14 cellular contexts compared by ENCODE assay signal in genomic region chr2:198905881-198906612, GRCh38.
A peak's percentile ranks its signal among the peaks of the same experiment; 100 is the strongest.
DNase-seq lines count a peak whose midpoint lies in the region; ATAC-seq and TF ChIP-seq lines count a peak whose summit lies in the region.
"Had no signal": no experiment of that assay in that cellular context is flagged by ENCODE, and none has a peak within 500 bp of the region (broad histone marks: within the 10 kb centered on the region; RNA-seq: fewer than 3 reads in every experiment).

No MANE protein-coding gene starts in this region.

- H4K20me1 ChIP-seq in neural progenitor cell (ENCODE audit: low read depth) = no peaks in the 10 kb centered on the region

- H3K27me3 ChIP-seq in neural progenitor cell (no peaks in the 10 kb centered on the region), heart right ventricle (no peaks in the 10 kb centered on the region)
- H3K27me3 ChIP-seq: BE2C, ovary had no signal

- H3K9me3 ChIP-seq in neural progenitor cell (ENCODE audit: low read depth) (no peaks in the 10 kb centered on the region), heart right ventricle (no peaks in the 10 kb centered on the region)
- H3K9me3 ChIP-seq: BE2C, ovary had no signal

- no peak overlapping the region for H3K4me3 ChIP-seq in neural progenitor cell
- no peak overlapping the region for H3K4me3 ChIP-seq in heart right ventricle
- H3K4me3 ChIP-seq: ovary had no signal

- TF ChIP-seq CTCF in neural progenitor cell (IDR thresholded peaks at IDR 0.05) = no peak
- no peak for TF ChIP-seq CTCF in heart right ventricle (IDR thresholded peaks at IDR 0.05)

- no peak overlapping the region for H3K27ac Mint-ChIP-seq in neural progenitor cell
- H3K27ac Mint-ChIP-seq: activated naive CD8-positive, alpha-beta T cell treated with anti-CD3 and anti-CD28 coated beads for 36 hours; memory B cell had no signal

- H3K36me3 ChIP-seq in neural progenitor cell (no peaks in the 10 kb centered on the region), heart right ventricle (no peaks in the 10 kb centered on the region)
- H3K36me3 ChIP-seq: BE2C, ovary had no signal

- no peaks in the 10 kb centered on the region for H3F3A ChIP-seq in neural progenitor cell (ENCODE audit: low read depth)

- H3K4me2 ChIP-seq in neural progenitor cell = no peak overlapping the region

- H3K27ac ChIP-seq in neural progenitor cell (no peak overlapping the region), heart right ventricle (no peak overlapping the region)
- H3K27ac ChIP-seq: ovary had no signal

- no peak overlapping the region for H3K9ac ChIP-seq in neural progenitor cell

- H3K27me3 Mint-ChIP-seq in neural progenitor cell (ENCODE audit: insufficient read depth, low read depth) = no peaks in the 10 kb centered on the region
- H3K27me3 Mint-ChIP-seq: activated naive CD8-positive, alpha-beta T cell treated with anti-CD3 and anti-CD28 coated beads for 36 hours; memory B cell had no signal

- intact Hi-C loops in heart right ventricle (cut with DNase I) = no loop called here

- peak; percentile 73 for DNase-seq in SIG-M5 treated with dmso at 0.1 percent for 504 hours (lab: John Stamatoyannopoulos, UW; ENCODE audit: unreplicated experiment)
- no peak for DNase-seq in HUDEP-2 (lab: John Stamatoyannopoulos, UW; ENCODE audit: unreplicated experiment in 76 of 76)
- no peak for DNase-seq in neural progenitor cell (ENCODE audit: low spot score)
- no peak for DNase-seq in heart right ventricle
- no peak for DNase-seq in COR-L47 (lab: John Stamatoyannopoulos, UW)
- DNase-seq: activated naive CD8-positive, alpha-beta T cell treated with anti-CD3 and anti-CD28 coated beads for 36 hours; BE2C; NCI-H2029; ovary; T-helper 9 cell had no signal

- H3K9me3 Mint-ChIP-seq in neural progenitor cell = no peaks in the 10 kb centered on the region
- H3K9me3 Mint-ChIP-seq: activated naive CD8-positive, alpha-beta T cell treated with anti-CD3 and anti-CD28 coated beads for 36 hours had no signal

- no peaks in the 10 kb centered on the region for H3K79me2 ChIP-seq in neural progenitor cell (ENCODE audit: low read depth)

- H3K4me3 Mint-ChIP-seq in neural progenitor cell = no peak overlapping the region
- H3K4me3 Mint-ChIP-seq: activated naive CD8-positive, alpha-beta T cell treated with anti-CD3 and anti-CD28 coated beads for 36 hours; memory B cell had no signal

- ATAC-seq in GM18519 (IDR thresholded peaks at IDR 0.05; ENCODE audit: low FRiP score, unreplicated experiment) (peak; percentile 64), GM21619 (IDR thresholded peaks at IDR 0.05; ENCODE audit: unreplicated experiment) (peak; percentile 83), HG03159 (IDR thresholded peaks at IDR 0.05; ENCODE audit: unreplicated experiment) (peak; percentile 60), heart right ventricle (no peak)

- no peaks in the 10 kb centered on the region for H3K4me1 ChIP-seq in neural progenitor cell
- H3K4me1 ChIP-seq in heart right ventricle = no peaks in the 10 kb centered on the region
- H3K4me1 ChIP-seq: BE2C had no signal

- H2AFZ ChIP-seq in neural progenitor cell (replicated peaks) = no peak overlapping the region

- WGBS in heart right ventricle, 2 donors = 69 to 76% methylated on average over 7 of the region's 7 CpGs

- no peaks in the 10 kb centered on the region for H3K4me1 Mint-ChIP-seq in neural progenitor cell
- H3K4me1 Mint-ChIP-seq: activated naive CD8-positive, alpha-beta T cell treated with anti-CD3 and anti-CD28 coated beads for 36 hours; memory B cell had no signal

- H3K36me3 Mint-ChIP-seq in neural progenitor cell = no peaks in the 10 kb centered on the region
- H3K36me3 Mint-ChIP-seq: activated naive CD8-positive, alpha-beta T cell treated with anti-CD3 and anti-CD28 coated beads for 36 hours; memory B cell had no signal

Comparison
In these comparisons a context has a peak if more than half of its experiments do, and no peak if none do; other contexts are left out.
1. ATAC-seq: peak in GM18519 (single experiment), GM21619 (single experiment) and HG03159 (single experiment); none in heart right ventricle (0 of 8).